13 cellular contexts compared by ENCODE assay signal in the genomic region with DNA sequence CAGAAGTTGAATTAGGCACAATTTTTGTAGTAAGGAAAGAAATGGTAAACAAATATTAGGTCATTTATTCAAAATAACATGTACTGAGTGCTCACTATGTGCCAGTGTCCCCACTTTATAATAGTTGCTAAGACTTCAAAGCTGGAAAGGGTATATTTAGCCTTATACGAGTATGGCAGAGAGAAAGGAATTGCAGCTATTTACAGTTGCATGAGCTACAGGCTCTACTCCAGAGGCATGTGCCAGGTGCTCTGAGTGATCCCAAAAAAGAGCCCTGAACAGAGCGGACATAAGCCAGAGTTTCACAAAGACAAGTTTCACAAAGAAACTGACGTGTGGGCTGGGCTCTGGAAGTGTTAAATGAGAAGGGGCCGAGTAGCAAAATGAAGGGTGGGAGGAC. TPM values are rescaled to one million over a fixed set of nuclear protein-coding genes. Genes with fewer than 3 reads are reported as not detected.
DNase-seq lines count a peak whose midpoint lies in the region; ATAC-seq and TF ChIP-seq lines count a peak whose summit lies in the region.
"Had no signal": no experiment of that assay in that cellular context is flagged by ENCODE, and none has a peak within 500 bp of the region (broad histone marks: within the 10 kb centered on the region; RNA-seq: fewer than 3 reads in every experiment).

No MANE protein-coding gene starts in this region.

- intact Hi-C loops in CD4-positive, alpha-beta T cell (cut with DNase I, micrococcal nuclease): loop anchor here (1.0 to 10.0 kb wide), 6 partner anchors 8 to 165 kb away; a partner anchor contains a TSS

- peak overlapping the region; percentile 8 for H2AK5ac ChIP-seq in mesenchymal stem cell (ENCODE audit: low read length, severe bottlenecking)

- H2AFZ ChIP-seq in mesenchymal stem cell (ENCODE audit: low read depth, low read length): no peak overlapping the region

- H3K4me2 ChIP-seq in mesenchymal stem cell (ENCODE audit: low read length, poor library complexity, severe bottlenecking): no peak overlapping the region

- H4K8ac ChIP-seq in mesenchymal stem cell (ENCODE audit: low read length): no peak overlapping the region

- H3K4me1 ChIP-seq in mesenchymal stem cell (ENCODE audit: control insufficient read depth, insufficient read depth, low read depth, low read length): peaks cover 2% of the 10 kb centered on the region

- H3K4me1 Mint-ChIP-seq in CD4-positive, alpha-beta T cell (ENCODE audit: low read depth): peaks cover 6% of the 10 kb centered on the region
- peaks cover 30% of the 10 kb centered on the region for H3K4me1 Mint-ChIP-seq in HFFc6 (ENCODE audit: low read depth)
- peaks cover 46% of the 10 kb centered on the region for H3K4me1 Mint-ChIP-seq in activated naive CD8-positive, alpha-beta T cell treated with anti-CD3 and anti-CD28 coated beads for 36 hours

- no peak overlapping the region for H2BK5ac ChIP-seq in mesenchymal stem cell (ENCODE audit: low read depth, low read length, poor library complexity, severe bottlenecking)

- H2BK15ac ChIP-seq in mesenchymal stem cell (ENCODE audit: low read depth, poor library complexity, severe bottlenecking): no peak overlapping the region

- H3K27me3 ChIP-seq in CD4-positive, alpha-beta T cell (ENCODE audit: control insufficient read depth, insufficient read depth, low read length): no peaks in the 10 kb centered on the region
- H3K27me3 ChIP-seq in mesenchymal stem cell (ENCODE audit: control insufficient read depth in 1 of 2, insufficient read depth in 1 of 2, low read length in 2 of 2): no peaks in the 10 kb centered on the region
- H3K27me3 ChIP-seq: dorsolateral prefrontal cortex, sigmoid colon had no signal

- H3K9me3 Mint-ChIP-seq in CD4-positive, alpha-beta T cell: no peaks in the 10 kb centered on the region
- H3K9me3 Mint-ChIP-seq in HFFc6: no peaks in the 10 kb centered on the region
- peaks cover 2% of the 10 kb centered on the region for H3K9me3 Mint-ChIP-seq in activated naive CD8-positive, alpha-beta T cell treated with anti-CD3 and anti-CD28 coated beads for 36 hours

- TF ChIP-seq CTCF in CD4-positive, alpha-beta T cell (IDR thresholded peaks at IDR 0.05): no peak
- no peak for TF ChIP-seq CTCF in HFFc6 (IDR thresholded peaks at IDR 0.05)

- H3K4me3 ChIP-seq in mesenchymal stem cell (ENCODE audit: insufficient read depth in 1 of 2, low read depth in 1 of 2, low read length in 2 of 2): no peak overlapping the region
- H3K4me3 ChIP-seq: dorsolateral prefrontal cortex, sigmoid colon, thoracic aorta had no signal

- H3K36me3 ChIP-seq in mesenchymal stem cell (ENCODE audit: control insufficient read depth in 1 of 2, insufficient read depth in 2 of 2, low read depth in 1 of 2, low read length in 2 of 2): no peaks in the 10 kb centered on the region
- H3K36me3 ChIP-seq: sigmoid colon, thoracic aorta had no signal

- H3K27me3 Mint-ChIP-seq in CD4-positive, alpha-beta T cell: no peaks in the 10 kb centered on the region
- H3K27me3 Mint-ChIP-seq in HFFc6 (ENCODE audit: insufficient read depth): no peaks in the 10 kb centered on the region
- H3K27me3 Mint-ChIP-seq in activated naive CD8-positive, alpha-beta T cell treated with anti-CD3 and anti-CD28 coated beads for 36 hours: no peaks in the 10 kb centered on the region

- POLR2A ChIA-PET in CD4-positive, alpha-beta T cell (lab: Charles Lee): interaction anchor here (0.7 to 1.9 kb wide), 7 partner anchors 9 to 167 kb away, joined by 3 to 9 read pairs (median 5); a partner anchor contains a TSS

- no peak overlapping the region for H3K23ac ChIP-seq in mesenchymal stem cell (ENCODE audit: low read length in 2 of 2)

- no peak overlapping the region for H3K9ac ChIP-seq in mesenchymal stem cell (ENCODE audit: low read length)

- no peaks in the 10 kb centered on the region for H3K9me3 ChIP-seq in CD4-positive, alpha-beta T cell (ENCODE audit: control insufficient read depth, low read length)
- no peaks in the 10 kb centered on the region for H3K9me3 ChIP-seq in mesenchymal stem cell (ENCODE audit: control insufficient read depth, low read length)
- H3K9me3 ChIP-seq: sigmoid colon, thoracic aorta had no signal

- no peaks in the 10 kb centered on the region for H3K36me3 Mint-ChIP-seq in CD4-positive, alpha-beta T cell (ENCODE audit: low read depth)
- H3K36me3 Mint-ChIP-seq in HFFc6 (ENCODE audit: low read depth): no peaks in the 10 kb centered on the region
- H3K36me3 Mint-ChIP-seq in activated naive CD8-positive, alpha-beta T cell treated with anti-CD3 and anti-CD28 coated beads for 36 hours: peaks cover 9% of the 10 kb centered on the region

- DNase-seq in CD4-positive, alpha-beta T cell: no peak
- no peak for DNase-seq in HFFc6
- DNase-seq in activated naive CD8-positive, alpha-beta T cell treated with anti-CD3 and anti-CD28 coated beads for 36 hours: no peak
- DNase-seq in mesenchymal stem cell: no peak
- no peak for DNase-seq in NCI-H510A treated with DMSO at 0.1 percent for 48 hours (lab: John Stamatoyannopoulos, UW)
- no peak for DNase-seq in GOT3 (lab: John Stamatoyannopoulos, UW)
- no peak for DNase-seq in KG1 (lab: John Stamatoyannopoulos, UW)
- DNase-seq: Calu3, dorsolateral prefrontal cortex, foreskin melanocyte, NCI-H2107, sigmoid colon had no signal

- H3K79me1 ChIP-seq in mesenchymal stem cell (replicated peaks; ENCODE audit: low read length, poor library complexity, severe bottlenecking): no peaks in the 10 kb centered on the region

- CTCF ChIA-PET in CD4-positive, alpha-beta T cell (lab: Charles Lee): interaction anchor here (0.9 to 1.8 kb wide), 3 partner anchors 9 to 89 kb away, joined by 3 to 10 read pairs (median 6); no protein-coding TSS in a partner anchor

- H3K14ac ChIP-seq in mesenchymal stem cell (ENCODE audit: low read length in 2 of 2): no peak overlapping the region

- WGBS in mesenchymal stem cell: 99% methylated on average over 3 of the region's 4 CpGs

- no peak overlapping the region for H3K18ac ChIP-seq in mesenchymal stem cell (ENCODE audit: low read depth in 1 of 2, low read length in 2 of 2)

- H2BK12ac ChIP-seq in mesenchymal stem cell (ENCODE audit: low read length in 2 of 2): no peak overlapping the region

- no peak overlapping the region for H4K91ac ChIP-seq in mesenchymal stem cell (ENCODE audit: low read length)

- ATAC-seq in CD4-positive, alpha-beta T cell (ENCODE audit: poor library complexity): no peak

- H3K4me3 Mint-ChIP-seq in CD4-positive, alpha-beta T cell: peak overlapping the region; percentile 46
- H3K4me3 Mint-ChIP-seq in HFFc6: no peak overlapping the region
- H3K4me3 Mint-ChIP-seq in activated naive CD8-positive, alpha-beta T cell treated with anti-CD3 and anti-CD28 coated beads for 36 hours: no peak overlapping the region

- H3K27ac Mint-ChIP-seq in CD4-positive, alpha-beta T cell: no peak overlapping the region
- H3K27ac Mint-ChIP-seq in HFFc6: peak overlapping the region; percentile 80; the same call in 1 of the 2 replicates
- H3K27ac Mint-ChIP-seq in activated naive CD8-positive, alpha-beta T cell treated with anti-CD3 and anti-CD28 coated beads for 36 hours: peak overlapping the region; percentile 94

- peak overlapping the region; percentile 73 for H3K27ac ChIP-seq in CD4-positive, alpha-beta T cell (ENCODE audit: low read depth, low read length)
- no peak overlapping the region for H3K27ac ChIP-seq in mesenchymal stem cell (ENCODE audit: low read length, poor library complexity, severe bottlenecking)
- H3K27ac ChIP-seq: dorsolateral prefrontal cortex, sigmoid colon, thoracic aorta had no signal

- no peak overlapping the region for H2BK120ac ChIP-seq in mesenchymal stem cell (ENCODE audit: low read depth, low read length)

- no peak overlapping the region for H3K4ac ChIP-seq in mesenchymal stem cell (ENCODE audit: low read depth in 1 of 2, low read length in 2 of 2)

RNA-seq across cellular contexts. Expression of a gene that starts 40.8 kb away (rescaled TPM):
- under 1 TPM; 0.11 to 0.80 TPM for total RNA-seq in CD4-positive, alpha-beta T cell
- not detected for total RNA-seq in HFFc6 (2021; fragmentation: NEBNext Ultra II Directional; extraction: Animal tissue kit (Norgen Biotek cat#: 25700))
- 10 to 100 TPM; 11.8 to 12.5 TPM for total RNA-seq in activated naive CD8-positive, alpha-beta T cell treated with anti-CD3 and anti-CD28 coated beads for 36 hours
- polyA plus RNA-seq in mesenchymal stem cell (2013, experiment 1 of 2): not detected
- polyA plus RNA-seq in mesenchymal stem cell (2013, experiment 2 of 2): not detected
- total RNA-seq: Calu3, sigmoid colon, thoracic aorta had no signal

Comparison
In these comparisons a context has a peak if more than half of its experiments do, and no peak if none do; other contexts are left out.
1. RNA of a gene that starts 40.8 kb away (total RNA-seq): 11.8 to 12.5 TPM in activated naive CD8-positive, alpha-beta T cell treated with anti-CD3 and anti-CD28 coated beads for 36 hours; 0.11 to 0.80 TPM in CD4-positive, alpha-beta T cell and not detected in HFFc6; every median in the first group is over 4 times any median in the second.